In genomic region chr17:76551685-76552084, GRCh38 we compare ENCODE assay signal across 1 cellular context.
TF ChIP-seq lines count a peak whose summit lies in the region.

No MANE protein-coding gene starts in this region.

TF ChIP-seq in HEK293, 187 proteins besides CTCF, POLR2A, EP300 and RAD21 (continued from another document):
- TF ChIP-seq, protein P1, sequence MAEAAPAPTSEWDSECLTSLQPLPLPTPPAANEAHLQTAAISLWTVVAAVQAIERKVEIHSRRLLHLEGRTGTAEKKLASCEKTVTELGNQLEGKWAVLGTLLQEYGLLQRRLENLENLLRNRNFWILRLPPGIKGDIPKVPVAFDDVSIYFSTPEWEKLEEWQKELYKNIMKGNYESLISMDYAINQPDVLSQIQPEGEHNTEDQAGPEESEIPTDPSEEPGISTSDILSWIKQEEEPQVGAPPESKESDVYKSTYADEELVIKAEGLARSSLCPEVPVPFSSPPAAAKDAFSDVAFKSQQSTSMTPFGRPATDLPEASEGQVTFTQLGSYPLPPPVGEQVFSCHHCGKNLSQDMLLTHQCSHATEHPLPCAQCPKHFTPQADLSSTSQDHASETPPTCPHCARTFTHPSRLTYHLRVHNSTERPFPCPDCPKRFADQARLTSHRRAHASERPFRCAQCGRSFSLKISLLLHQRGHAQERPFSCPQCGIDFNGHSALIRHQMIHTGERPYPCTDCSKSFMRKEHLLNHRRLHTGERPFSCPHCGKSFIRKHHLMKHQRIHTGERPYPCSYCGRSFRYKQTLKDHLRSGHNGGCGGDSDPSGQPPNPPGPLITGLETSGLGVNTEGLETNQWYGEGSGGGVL (tag by site-specific recombination; IDR thresholded peaks at IDR 0.05): no peak
- no peak for TF ChIP-seq ZNF664 (tag by site-specific recombination; IDR thresholded peaks at IDR 0.05)
- TF ChIP-seq ZNF830 (tag by site-specific recombination; IDR thresholded peaks at IDR 0.05; ENCODE audit: low read depth): no peak
- no peak for TF ChIP-seq ZNF274 (IDR thresholded peaks at IDR 0.05; ENCODE audit: low read length)
- no peak for TF ChIP-seq ZNF274 (tag by site-specific recombination; IDR thresholded peaks at IDR 0.05; ENCODE audit: borderline replicate concordance)
